25 cellular contexts compared by ENCODE assay signal in genomic region chr3:154193174-154193573, GRCh38.
A peak's percentile ranks its signal among the peaks of the same experiment; 100 is the strongest.
DNase-seq lines count a peak whose midpoint lies in the region; ATAC-seq and TF ChIP-seq lines count a peak whose summit lies in the region.
"Had no signal": no experiment of that assay in that cellular context is flagged by ENCODE, and none has a peak within 500 bp of the region (broad histone marks: within the 10 kb centered on the region; RNA-seq: fewer than 3 reads in every experiment).

No MANE protein-coding gene starts in this region.

- no peaks in the 10 kb centered on the region for H3K4me1 ChIP-seq in GM23248 (ENCODE audit: insufficient read depth)
- no peaks in the 10 kb centered on the region for H3K4me1 ChIP-seq in Peyer's patch
- H3K4me1 ChIP-seq: BE2C, HAP-1, SJSA1 had no signal

- H3K4me2 ChIP-seq in GM23248 (ENCODE audit: unreplicated experiment): no peak overlapping the region

- no peak for TF ChIP-seq POLR2A in Peyer's patch (IDR thresholded peaks at IDR 0.05)

- H3K36me3 ChIP-seq in GM23248 (ENCODE audit: low read depth) (no peaks in the 10 kb centered on the region), Peyer's patch (peaks cover 0 to 57% (median 0%) of the 10 kb centered on the region in 3 donors)
- H3K36me3 ChIP-seq: BE2C, HAP-1 had no signal

- DNase-seq in GM23248 (peak; percentile 9), LHCN-M2 (ENCODE audit: low read depth) (peak; percentile 10), fibroblast of mammary gland (ENCODE audit: low read depth) (peak; percentile 8), Peyer's patch (no peak), putamen (ENCODE audit: low spot score) (no peak)
- DNase-seq in activated CD8-positive, alpha-beta memory T cell treated with anti-CD3 and anti-CD28 coated beads for 24 hours: no peak
- DNase-seq: BE2C; Calu3; CD8-positive, alpha-beta memory T cell; DMS79 treated with DMSO at 0.1 percent for 48 hours; GOT3; KG1; NCI-H1048; NCI-H1417; NCI-H1694; NCI-H2029 treated with DMSO at 0.1 percent for 48 hours; NCI-H446 treated with DMSO at 0.1 percent for 48 hours; NCI-H526; NCI-H82; NK-92 treated with Interleukin-12 subunit alpha and Interleukin-12 subunit beta, amount 100 ng/mL, for 24 hours; PC-3 had no signal

- 44 to 56% methylated on average over 1 of the region's 1 CpG for WGBS in GM23248 (ENCODE audit: low coverage in 1 of 2, low lambda C conversion rate in 2 of 2, missing lambda C conversion rate in 2 of 2), 2 experiments

- H3K27ac ChIP-seq in GM23248 (no peak overlapping the region), Peyer's patch (no peak overlapping the region)
- H3K27ac ChIP-seq: SJSA1 had no signal

- H3K27me3 ChIP-seq in GM23248 (replicated peaks; ENCODE audit: insufficient read depth): no peaks in the 10 kb centered on the region
- no peaks in the 10 kb centered on the region for H3K27me3 ChIP-seq in Peyer's patch
- H3K27me3 ChIP-seq: BE2C, SJSA1 had no signal

- TF ChIP-seq CTCF in fibroblast of mammary gland (conservative IDR thresholded peaks at IDR 0.05; ENCODE audit: control insufficient read depth, insufficient read depth, low read depth, low read length): no peak
- no peak for TF ChIP-seq CTCF in Peyer's patch (IDR thresholded peaks at IDR 0.05)

- no peak overlapping the region for H3K9ac ChIP-seq in GM23248

- H3K9me2 ChIP-seq in GM23248 (ENCODE audit: insufficient read depth): no peaks in the 10 kb centered on the region

- no peak overlapping the region for H2AFZ ChIP-seq in GM23248

- no peaks in the 10 kb centered on the region for H3K79me2 ChIP-seq in GM23248 (ENCODE audit: insufficient read depth)

- no peak overlapping the region for H3K4me3 ChIP-seq in GM23248
- no peak overlapping the region for H3K4me3 ChIP-seq in fibroblast of mammary gland (ENCODE audit: control insufficient read depth, low read depth, low read length)
- no peak overlapping the region for H3K4me3 ChIP-seq in Peyer's patch
- H3K4me3 ChIP-seq: HAP-1, SJSA1 had no signal

- H3F3A ChIP-seq in GM23248 (ENCODE audit: insufficient read depth): no peaks in the 10 kb centered on the region

- ATAC-seq in HG03095 (IDR thresholded peaks at IDR 0.05; ENCODE audit: unreplicated experiment): no peak
- ATAC-seq: PC-3, Right ventricle myocardium inferior had no signal

- H4K20me1 ChIP-seq in GM23248 (ENCODE audit: insufficient read depth): no peaks in the 10 kb centered on the region

- in situ Hi-C loops in GM23248 (cut with MboI): no loop called here

- H3K9me3 ChIP-seq in GM23248 (ENCODE audit: low read depth): no peaks in the 10 kb centered on the region
- no peaks in the 10 kb centered on the region for H3K9me3 ChIP-seq in Peyer's patch
- H3K9me3 ChIP-seq: BE2C, HAP-1, SJSA1 had no signal

Comparison
In these comparisons a context has a peak if more than half of its experiments do, and no peak if none do; other contexts are left out.
1. DNase-seq: peak in GM23248 (single experiment), LHCN-M2 (single experiment) and fibroblast of mammary gland (single experiment); none in Peyer's patch (0 of 3), putamen (single experiment) and activated CD8-positive, alpha-beta memory T cell treated with anti-CD3 and anti-CD28 coated beads for 24 hours (single experiment).